9 cellular contexts compared by ENCODE assay signal in the genomic region with DNA sequence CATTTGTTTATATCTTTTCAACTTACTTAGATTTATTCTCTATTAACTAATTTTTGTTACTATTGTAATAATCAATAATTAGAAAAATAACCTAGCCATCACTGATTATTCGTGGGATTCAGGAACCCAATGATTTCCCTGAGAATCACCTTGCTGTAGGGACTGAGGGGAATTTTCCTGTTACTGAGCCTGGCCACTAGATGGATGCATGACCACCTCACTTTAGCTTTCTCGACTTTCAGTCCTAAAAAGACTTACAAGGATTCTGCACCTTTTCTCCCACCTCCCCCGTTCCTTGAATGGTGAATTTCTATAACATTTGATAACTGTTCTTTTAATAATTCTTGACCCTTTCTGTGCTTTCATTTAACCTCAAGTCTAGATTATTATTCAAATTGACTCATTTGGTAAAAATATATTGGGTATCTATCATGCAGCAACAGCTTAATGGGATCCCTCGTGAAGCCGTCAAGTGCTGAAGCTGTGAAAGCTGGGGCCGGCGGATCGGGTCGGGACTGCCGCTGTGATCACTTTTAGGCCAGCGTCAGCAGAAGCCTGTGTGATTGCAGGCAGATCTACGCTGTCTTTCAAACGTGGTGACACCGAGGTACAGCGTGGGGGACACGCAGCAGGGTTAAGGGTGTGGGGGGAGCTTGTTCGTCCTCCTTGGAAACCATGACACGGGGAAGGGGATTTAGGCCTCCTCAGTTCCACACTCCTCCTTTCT. TPM values are rescaled to one million over a fixed set of nuclear protein-coding genes. Genes with fewer than 3 reads are reported as not detected.
DNase-seq lines count a peak whose midpoint lies in the region; ATAC-seq, FAIRE-seq and TF ChIP-seq lines count a peak whose summit lies in the region.
"Had no signal": no experiment of that assay in that cellular context is flagged by ENCODE, and none has a peak within 500 bp of the region (broad histone marks: within the 10 kb centered on the region; RNA-seq: fewer than 3 reads in every experiment).

No MANE protein-coding gene starts in this region.

- no peak overlapping the region for H2BK15ac ChIP-seq in neuronal stem cell (ENCODE audit: low read length)

- no peaks in the 10 kb centered on the region for H3K36me3 ChIP-seq in Loucy (ENCODE audit: insufficient read depth, low read length)
- no peaks in the 10 kb centered on the region for H3K36me3 ChIP-seq in neuronal stem cell (replicated peaks in 1 of 2; ENCODE audit: control insufficient read depth in 2 of 2, insufficient read depth in 2 of 2, low read length in 2 of 2)
- H3K36me3 ChIP-seq in esophagus squamous epithelium, result no peaks in the 10 kb centered on the region

- TF ChIP-seq CTCF in Loucy (conservative IDR thresholded peaks at IDR 0.05; ENCODE audit: low read length) (peak; percentile 57), choroid plexus epithelial cell (conservative IDR thresholded peaks at IDR 0.05; ENCODE audit: low read depth, low read length) (peak; percentile 72), esophagus squamous epithelium (IDR thresholded peaks at IDR 0.05) (peak in 1 of 6 experiments; percentile 22)

- no peaks in the 10 kb centered on the region for H3K9me2 ChIP-seq in Loucy (replicated peaks; ENCODE audit: low read depth, low read length)

- peak overlapping the region; percentile 63 for H3K23ac ChIP-seq in neuronal stem cell (ENCODE audit: low read depth, low read length, poor library complexity)

- no peak for ATAC-seq in GM21737 (IDR thresholded peaks at IDR 0.05; ENCODE audit: unreplicated experiment)
- ATAC-seq: activated T-cell treated with anti-CD3 and anti-CD28 coated beads, Interleukin-2, amount 50 U/mL, for 4 hours had no signal

- H4K8ac ChIP-seq in neuronal stem cell (ENCODE audit: low read depth, low read length), result no peak overlapping the region

- no peak overlapping the region for H3K4me3 ChIP-seq in Loucy (ENCODE audit: low read length, poor library complexity, severe bottlenecking)
- no peak overlapping the region for H3K4me3 ChIP-seq in choroid plexus epithelial cell (ENCODE audit: low read depth, low read length)
- H3K4me3 ChIP-seq in neuronal stem cell (ENCODE audit: low read length in 2 of 2), result no peak overlapping the region
- no peak overlapping the region for H3K4me3 ChIP-seq in esophagus squamous epithelium

- H3K27me3 ChIP-seq in Loucy (ENCODE audit: insufficient read depth, low read length, poor library complexity, severe bottlenecking) (no peaks in the 10 kb centered on the region), neuronal stem cell (ENCODE audit: control insufficient read depth in 3 of 3, insufficient read depth in 3 of 3, low read depth in 1 of 3, low read length in 3 of 3) (no peaks in the 10 kb centered on the region), esophagus squamous epithelium (no peaks in the 10 kb centered on the region)

- H2BK5ac ChIP-seq in neuronal stem cell (ENCODE audit: low read length), result no peak overlapping the region

- H3K4ac ChIP-seq in neuronal stem cell (ENCODE audit: low read length), result no peak overlapping the region

- H2AFZ ChIP-seq in Loucy (ENCODE audit: low read length), result no peak overlapping the region
- no peak overlapping the region for H2AFZ ChIP-seq in neuronal stem cell (ENCODE audit: low read length)

- H3K79me1 ChIP-seq in neuronal stem cell (ENCODE audit: low read depth, low read length), result no peaks in the 10 kb centered on the region

- TF ChIP-seq POLR2A in esophagus squamous epithelium (IDR thresholded peaks at IDR 0.05), result no peak

- no peak overlapping the region for H3K4me2 ChIP-seq in Loucy (ENCODE audit: low read depth, low read length, poor library complexity, severe bottlenecking)
- no peak overlapping the region for H3K4me2 ChIP-seq in neuronal stem cell (ENCODE audit: insufficient read depth, low read length, poor library complexity, severe bottlenecking)

- H3F3A ChIP-seq in Loucy (ENCODE audit: low read depth), result no peaks in the 10 kb centered on the region

- no CpG with 5 or more reads among the region's 18 CpGs for WGBS in neuronal stem cell (ENCODE audit: extremely low coverage in 2 of 2, insufficient read length in 2 of 2, insufficient replicate concordance in 1 of 2), 2 donors
- WGBS in esophagus squamous epithelium, 2 donors, result 53 to 66% methylated on average over 16 to 18 of the region's 18 CpGs

- H3K14ac ChIP-seq in neuronal stem cell (ENCODE audit: low read length), result no peak overlapping the region

- H2AK5ac ChIP-seq in neuronal stem cell (ENCODE audit: low read depth, low read length), result peak overlapping the region; percentile 32

- H3K9ac ChIP-seq in Loucy (ENCODE audit: low read depth, low read length, poor library complexity, severe bottlenecking), result no peak overlapping the region
- H3K9ac ChIP-seq in neuronal stem cell (ENCODE audit: low read depth, low read length, poor library complexity), result no peak overlapping the region

- H3K18ac ChIP-seq in neuronal stem cell (ENCODE audit: low read length), result peak overlapping the region; percentile 84

- intact Hi-C loops in esophagus squamous epithelium (cut with DNase I), result loop anchor here (10.0 kb wide), 1 partner anchor 829 kb away; no protein-coding TSS in a partner anchor

- H3K27ac ChIP-seq in neuronal stem cell (replicated peaks; ENCODE audit: low read length) (no peak overlapping the region), esophagus squamous epithelium (no peak overlapping the region)

- H4K91ac ChIP-seq in neuronal stem cell (ENCODE audit: low read depth, low read length, poor library complexity), result no peak overlapping the region

- DNase-seq in choroid plexus epithelial cell (ENCODE audit: low read depth) (peak; percentile 65), neuronal stem cell (ENCODE audit: low spot score) (no peak), esophagus squamous epithelium (lab: John Stamatoyannopoulos, UW) (no peak)
- DNase-seq in activated CD8-positive, alpha-beta memory T cell treated with anti-CD3 and anti-CD28 coated beads for 24 hours, result no peak
- DNase-seq: activated T-cell treated with anti-CD3 and anti-CD28 coated beads, Interleukin-2, amount 50 U/mL, for 4 hours; erythroblast had no signal

- no peaks in the 10 kb centered on the region for H3K79me2 ChIP-seq in Loucy (ENCODE audit: insufficient read depth, low read length)

- no peaks in the 10 kb centered on the region for H3K9me3 ChIP-seq in Loucy (ENCODE audit: insufficient read depth, low read depth, low read length)
- H3K9me3 ChIP-seq in neuronal stem cell (replicated peaks in 1 of 2; ENCODE audit: control insufficient read depth in 2 of 2, insufficient read depth in 1 of 2, low read depth in 1 of 2, low read length in 2 of 2), result no peaks in the 10 kb centered on the region
- no peaks in the 10 kb centered on the region for H3K9me3 ChIP-seq in esophagus squamous epithelium

- H3K4me1 ChIP-seq in Loucy (ENCODE audit: insufficient read depth, low read length, poor library complexity, severe bottlenecking), result peaks cover 13% of the 10 kb centered on the region
- no peaks in the 10 kb centered on the region for H3K4me1 ChIP-seq in neuronal stem cell (ENCODE audit: control insufficient read depth in 2 of 2, insufficient read depth in 1 of 2, low read depth in 1 of 2, low read length in 2 of 2)
- no peaks in the 10 kb centered on the region for H3K4me1 ChIP-seq in esophagus squamous epithelium

- no peaks in the 10 kb centered on the region for H4K20me1 ChIP-seq in Loucy (ENCODE audit: insufficient read depth, low read length, poor library complexity, severe bottlenecking)

- FAIRE-seq in G401.6 (lab: Jason Lieb, UNC), result peak; percentile 31

- no peak overlapping the region for H2BK12ac ChIP-seq in neuronal stem cell (ENCODE audit: low read length)

- no peak overlapping the region for H2BK120ac ChIP-seq in neuronal stem cell (ENCODE audit: low read depth, low read length)

RNA-seq across cellular contexts. Expression of a gene that starts 38.8 kb away (rescaled TPM):
- polyA plus RNA-seq in neuronal stem cell (2013, experiment 1 of 2), result 33.2 TPM
- 35.6 TPM for polyA plus RNA-seq in neuronal stem cell (2013, experiment 2 of 2)
- total RNA-seq in esophagus squamous epithelium, result 10 to 100 TPM in 3 of 4 donors, 1 to 10 TPM in 1; 7.3 to 23.7 (median 17.8) TPM
